ENCODE assay signal across 10 cellular contexts in genomic region chr6:143673638-143674037, GRCh38. TPM values are rescaled to one million over a fixed set of nuclear protein-coding genes. Genes with fewer than 3 reads are reported as not detected.
A peak's percentile ranks its signal among the peaks of the same experiment; 100 is the strongest.
DNase-seq lines count a peak whose midpoint lies in the region; ATAC-seq, FAIRE-seq and TF ChIP-seq lines count a peak whose summit lies in the region.
"Had no signal": no experiment of that assay in that cellular context is flagged by ENCODE, and none has a peak within 500 bp of the region (broad histone marks: within the 10 kb centered on the region; RNA-seq: fewer than 3 reads in every experiment).

No MANE protein-coding gene starts in this region.

- ATAC-seq in heart left ventricle (no peak), Right ventricle myocardium superior (ENCODE audit: poor library complexity) (no peak), HG03108 (IDR thresholded peaks at IDR 0.05; ENCODE audit: unreplicated experiment) (no peak)

- H3K27me3 ChIP-seq in heart left ventricle (no peaks in the 10 kb centered on the region), vagina (no peaks in the 10 kb centered on the region)
- H3K27me3 ChIP-seq: right atrium auricular region had no signal

- H3K36me3 ChIP-seq in heart left ventricle, result no peaks in the 10 kb centered on the region
- H3K36me3 ChIP-seq in vagina, result no peaks in the 10 kb centered on the region
- H3K36me3 ChIP-seq: right atrium auricular region had no signal

- H3K4me3 ChIP-seq in heart left ventricle (no peak overlapping the region), vagina (no peak overlapping the region)
- H3K4me3 ChIP-seq: right atrium auricular region had no signal

- H3K9me3 ChIP-seq in heart left ventricle (peaks cover 0 to 13% (median 0%) of the 10 kb centered on the region in 12 donors), vagina (no peaks in the 10 kb centered on the region)
- H3K9me3 ChIP-seq: right atrium auricular region had no signal

- TF ChIP-seq CTCF in heart left ventricle (IDR thresholded peaks at IDR 0.05) (no peak), vagina (IDR thresholded peaks at IDR 0.05) (no peak)

- FAIRE-seq in GM12891 (lab: Jason Lieb, UNC), result no peak

- WGBS in heart left ventricle, 4 donors, result 43 to 64% (median 54%) methylated on average over 4 of the region's 4 CpGs

- H3K4me1 ChIP-seq in heart left ventricle (peaks cover 0 to 45% (median 27%) of the 10 kb centered on the region in 12 donors), vagina (peaks cover 42% of the 10 kb centered on the region)

- peak overlapping the region in 9 of 12 donors; percentile 0 to 98 (median 36) for H3K27ac ChIP-seq in heart left ventricle
- peak overlapping the region; percentile 5 for H3K27ac ChIP-seq in vagina
- H3K27ac ChIP-seq: right atrium auricular region had no signal

- DNase-seq in heart left ventricle (no peak), Right ventricle myocardium superior (no peak), amniotic stem cell (lab: John Stamatoyannopoulos, UW) (peak; percentile 65), kidney glomerular epithelial cell (lab: John Stamatoyannopoulos, UW) (peak; percentile 72), vagina (ENCODE audit: extremely low spot score in 2 of 2) (no peak), SKM-1 treated with dmso at 0.1 percent for 144 hours (lab: John Stamatoyannopoulos, UW; ENCODE audit: unreplicated experiment) (no peak), GM12891 (ENCODE audit: insufficient read length, low spot score) (no peak)
- DNase-seq: SHP77 treated with DMSO at 0.1 percent for 48 hours had no signal

- TF ChIP-seq POLR2A in heart left ventricle (IDR thresholded peaks at IDR 0.05), result no peak
- TF ChIP-seq POLR2A in vagina (IDR thresholded peaks at IDR 0.05), result no peak
- no peak for TF ChIP-seq POLR2A in GM12891 (IDR thresholded peaks at IDR 0.05; ENCODE audit: low read depth, low read length)

- intact Hi-C loops in heart left ventricle (cut with DNase I) (loop anchor here in 7 of 10 donors (10.0 kb wide), 3 partner anchors 71 to 171 kb away; partner anchors contain the start of gene LTV1 (in 5 of the 7)), Right ventricle myocardium superior (cut with DNase I) (no loop called here), vagina (cut with DNase I) (no loop called here)

TF ChIP-seq in GM12891, 5 proteins besides CTCF, POLR2A, EP300 and RAD21:
- TF ChIP-seq SPI1 (IDR thresholded peaks at IDR 0.05; ENCODE audit: low read depth, low read length) (no peak), PAX5 (IDR thresholded peaks at IDR 0.05; ENCODE audit: insufficient read depth, low read length, severe bottlenecking) (no peak), POU2F2 (IDR thresholded peaks at IDR 0.05; ENCODE audit: low read depth, low read length) (no peak), POLR2AphosphoS5 (IDR thresholded peaks at IDR 0.05; ENCODE audit: low read depth, low read length) (no peak)

RNA-seq across cellular contexts. Expression of gene PHACTR2, which starts 4.1 kb away (rescaled TPM):
- total RNA-seq in heart left ventricle, result 100 to 1,000 TPM in 1 of 9 donors, 10 to 100 TPM in 8; 47.8 to 101 (median 68.3) TPM
- 10 to 100 TPM; 10.2 to 17.9 TPM for polyA plus RNA-seq in heart left ventricle
- total RNA-seq in Right ventricle myocardium superior, result 70.0 TPM
- 61.6 TPM for total RNA-seq in vagina
- polyA plus RNA-seq in GM12891 (2012; ENCODE audit: low read depth, missing spikeins), result 3.1 TPM

Comparison
In these comparisons a context has a peak if more than half of its experiments do, and no peak if none do; other contexts are left out.
1. intact Hi-C loops: an anchor here in heart left ventricle (10.0 kb wide); none called in Right ventricle myocardium superior and vagina.
2. DNase-seq: peak in amniotic stem cell (single experiment) and kidney glomerular epithelial cell (single experiment); none in heart left ventricle (0 of 5), Right ventricle myocardium superior (single experiment), vagina (0 of 2), SKM-1 treated with dmso at 0.1 percent for 144 hours (single experiment) and GM12891 (single experiment).